In the genomic region with DNA sequence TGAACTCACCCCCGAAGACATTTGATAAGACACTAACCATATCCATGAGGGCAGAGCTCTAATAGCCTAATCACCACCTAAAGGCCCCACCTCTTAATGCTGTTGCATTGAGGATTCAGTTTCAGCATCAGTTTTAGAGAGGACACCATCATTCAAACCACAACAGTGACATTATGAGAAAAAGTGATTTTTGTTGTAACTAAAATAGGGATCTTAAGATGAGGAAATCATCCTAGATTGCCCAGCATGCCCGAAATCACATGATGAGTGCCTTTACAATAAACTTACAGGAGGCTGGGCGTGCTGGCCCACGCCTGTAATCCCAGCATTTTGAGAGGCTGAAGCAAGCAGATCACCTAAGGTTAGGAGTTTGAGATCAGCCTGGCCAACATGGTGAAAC, we compare ENCODE assay signal across 16 cellular contexts. TPM values are rescaled to one million over a fixed set of nuclear protein-coding genes. Genes with fewer than 3 reads are reported as not detected.
"Had no signal": no experiment of that assay in that cellular context is flagged by ENCODE, and none has a peak within 500 bp of the region (broad histone marks: within the 10 kb centered on the region; RNA-seq: fewer than 3 reads in every experiment).

No MANE protein-coding gene starts in this region.

- H3K27me3 ChIP-seq: ascending aorta, colonic mucosa, right atrium auricular region, transverse colon had no signal

- H3K4me3 ChIP-seq: ascending aorta, colonic mucosa, lung, prostate gland, right atrium auricular region, transverse colon had no signal

- DNase-seq: activated CD4-positive, CD25-positive, alpha-beta regulatory T cell; activated CD8-positive, alpha-beta memory T cell treated with anti-CD3 and anti-CD28 coated beads, Interleukin-2, amount 50 U/mL, for 4 hours; activated naive CD4-positive, alpha-beta T cell treated with anti-CD3 and anti-CD28 coated beads, Interleukin-2, amount 10 ng/mL, durations not matched to agents 7 days and 5 days; activated T-cell treated with anti-CD3 and anti-CD28 coated beads, Interleukin-2, amount 50 U/mL, for 4 hours; colonic mucosa; erythroblast; foreskin melanocyte; hypothalamus; left colon; T-helper 9 cell; transverse colon had no signal

- H3K27ac ChIP-seq: ascending aorta, colonic mucosa, prostate gland, right atrium auricular region, transverse colon had no signal

- ATAC-seq: activated T-cell treated with anti-CD3 and anti-CD28 coated beads, Interleukin-2, amount 50 U/mL, for 4 hours; left colon had no signal

- H3K9me3 ChIP-seq: colonic mucosa, prostate gland, right atrium auricular region, transverse colon had no signal

- H3K36me3 ChIP-seq: ascending aorta, colonic mucosa, prostate gland, right atrium auricular region, transverse colon had no signal

- H3K4me1 ChIP-seq: ascending aorta, colonic mucosa, prostate gland, right atrium auricular region, transverse colon had no signal

RNA-seq across cellular contexts. Expression of a gene that starts 9.7 kb away (rescaled TPM):
- total RNA-seq: activated CD8-positive, alpha-beta T cell treated with anti-CD3 and anti-CD28 coated beads, Interleukin-2, amount 10 ng/mL, durations not matched to agents 7 days and 5 days; left colon; transverse colon had no signal
